In genomic region chr22:47944941-47945340, GRCh38 we compare ENCODE assay signal across 33 cellular contexts.
"Had no signal": no experiment of that assay in that cellular context is flagged by ENCODE, and none has a peak within 500 bp of the region (broad histone marks: within the 10 kb centered on the region; RNA-seq: fewer than 3 reads in every experiment).

No MANE protein-coding gene starts in this region.

- H3K9ac ChIP-seq: KMS-11, SK-N-SH had no signal

- H3K4me1 Mint-ChIP-seq: activated CD4-positive, alpha-beta T cell treated with anti-CD3 and anti-CD28 coated beads, Interleukin-2, amount 10 ng/mL, durations not matched to agents 24 days and 14 days; activated T-helper 17 cell treated with anti-CD3 and anti-CD28 coated beads, Interleukin-2, amount 50 U/mL, for 72 hours had no signal

- H3K27ac ChIP-seq: brain microvascular endothelial cell, KMS-11, Peyer's patch, SJSA1 had no signal

- H3K4me1 ChIP-seq: Peyer's patch, SJSA1 had no signal

- H3K4me3 Mint-ChIP-seq: activated CD4-positive, alpha-beta T cell treated with anti-CD3 and anti-CD28 coated beads, Interleukin-2, amount 10 ng/mL, durations not matched to agents 24 days and 14 days; activated CD8-positive, alpha-beta T cell treated with anti-CD3 and anti-CD28 coated beads for 36 hours; activated naive CD8-positive, alpha-beta T cell treated with anti-CD3 and anti-CD28 coated beads for 36 hours; activated T-cell treated with anti-CD3 and anti-CD28 coated beads, Interleukin-2, amount 50 U/mL, for 72 hours; activated T-helper 17 cell treated with anti-CD3 and anti-CD28 coated beads, Interleukin-2, amount 50 U/mL, for 72 hours; T-helper 1 cell treated with Interleukin-12 subunit alpha and Interleukin-12 subunit beta and Interleukin-4 antibody, amounts not matched to agents 30 μg/mL and 1 μg/mL, for 36 hours; T-helper 2 cell treated with Interferon-gamma antibody and Interleukin-4, amounts not matched to agents 5 μg/mL and 100 μg/mL, for 36 hours had no signal

- H3K9me3 Mint-ChIP-seq: activated CD4-positive, alpha-beta T cell treated with anti-CD3 and anti-CD28 coated beads, Interleukin-2, amount 10 ng/mL, durations not matched to agents 24 days and 14 days; activated CD8-positive, alpha-beta T cell treated with anti-CD3 and anti-CD28 coated beads for 36 hours; activated naive CD8-positive, alpha-beta T cell treated with anti-CD3 and anti-CD28 coated beads for 36 hours; T-helper 2 cell treated with Interferon-gamma antibody and Interleukin-4, amounts not matched to agents 5 μg/mL and 100 μg/mL, for 36 hours had no signal

- ATAC-seq: activated CD8-positive, alpha-beta T cell treated with anti-CD3 and anti-CD28 coated beads for 36 hours; activated T-cell treated with anti-CD3 and anti-CD28 coated beads, Interleukin-2, amount 50 U/mL, for 72 hours; activated T-helper 17 cell treated with anti-CD3 and anti-CD28 coated beads, Interleukin-2, amount 50 U/mL, for 72 hours; PC-3 had no signal

- H3K4me3 ChIP-seq: Peyer's patch, SJSA1 had no signal

- DNase-seq: activated CD4-positive, alpha-beta T cell treated with anti-CD3 and anti-CD28 coated beads, Interleukin-2, amount 10 ng/mL, durations not matched to agents 24 days and 14 days; activated CD4-positive, alpha-beta T cell treated with anti-CD3 and anti-CD28 coated beads, Interleukin-2, amount 50 U/mL, for 4 hours; activated CD8-positive, alpha-beta T cell treated with anti-CD3 and anti-CD28 coated beads for 36 hours; activated effector memory CD4-positive, alpha-beta T cell treated with anti-CD3 and anti-CD28 coated beads, Interleukin-2, amount 50 U/mL, for 16 hours; activated naive CD4-positive, alpha-beta T cell; activated naive CD4-positive, alpha-beta T cell treated with anti-CD3 and anti-CD28 coated beads, Interleukin-2, amount 50 U/mL, for 16 hours; activated naive CD8-positive, alpha-beta T cell treated with anti-CD3 and anti-CD28 coated beads for 36 hours; activated T-cell treated with anti-CD3 and anti-CD28 coated beads, Interleukin-2, amount 50 U/mL, for 1 hour; activated T-cell treated with anti-CD3 and anti-CD28 coated beads, Interleukin-2, amount 50 U/mL, for 72 hours; amniotic stem cell; aorta; brain microvascular endothelial cell; central memory CD4-positive, alpha-beta T cell; MM.1S; MV-4-11; NCI-H1092; NCI-H1436 treated with DMSO at 0.1 percent for 48 hours; NCI-H187 treated with DMSO at 0.1 percent for 48 hours; NCI-H2171 treated with DMSO at 0.1 percent for 48 hours; NCI-H2227 treated with DMSO at 0.1 percent for 48 hours; NCI-H446; NCI-H510A treated with DMSO at 0.1 percent for 48 hours; NCI-H526 treated with DMSO at 0.1 percent for 48 hours; PC-3; Peyer's patch; RPMI8226; SHP77 treated with DMSO at 0.1 percent for 48 hours; SK-N-SH had no signal

- H3K36me3 ChIP-seq: brain microvascular endothelial cell, Peyer's patch, SJSA1 had no signal

- H3K27me3 ChIP-seq: brain microvascular endothelial cell, Peyer's patch, SJSA1 had no signal

- H3K27ac Mint-ChIP-seq: activated CD4-positive, alpha-beta T cell treated with anti-CD3 and anti-CD28 coated beads, Interleukin-2, amount 10 ng/mL, durations not matched to agents 24 days and 14 days; activated CD8-positive, alpha-beta T cell treated with anti-CD3 and anti-CD28 coated beads for 36 hours; activated naive CD8-positive, alpha-beta T cell treated with anti-CD3 and anti-CD28 coated beads for 36 hours; activated T-cell treated with anti-CD3 and anti-CD28 coated beads, Interleukin-2, amount 50 U/mL, for 72 hours; activated T-helper 17 cell treated with anti-CD3 and anti-CD28 coated beads, Interleukin-2, amount 50 U/mL, for 72 hours; T-helper 1 cell treated with Interleukin-12 subunit alpha and Interleukin-12 subunit beta and Interleukin-4 antibody, amounts not matched to agents 30 μg/mL and 1 μg/mL, for 36 hours; T-helper 2 cell treated with Interferon-gamma antibody and Interleukin-4, amounts not matched to agents 5 μg/mL and 100 μg/mL, for 36 hours had no signal

- H3K4me2 ChIP-seq: KMS-11, SK-N-SH had no signal

- H3K9me2 ChIP-seq: SK-N-SH had no signal

- H3K27me3 Mint-ChIP-seq: activated CD4-positive, alpha-beta T cell treated with anti-CD3 and anti-CD28 coated beads, Interleukin-2, amount 10 ng/mL, durations not matched to agents 24 days and 14 days; activated naive CD8-positive, alpha-beta T cell treated with anti-CD3 and anti-CD28 coated beads for 36 hours had no signal

- H3K36me3 Mint-ChIP-seq: activated naive CD8-positive, alpha-beta T cell treated with anti-CD3 and anti-CD28 coated beads for 36 hours had no signal

- H3K9me3 ChIP-seq: Peyer's patch, SJSA1, SK-N-SH had no signal
